In the genomic region with DNA sequence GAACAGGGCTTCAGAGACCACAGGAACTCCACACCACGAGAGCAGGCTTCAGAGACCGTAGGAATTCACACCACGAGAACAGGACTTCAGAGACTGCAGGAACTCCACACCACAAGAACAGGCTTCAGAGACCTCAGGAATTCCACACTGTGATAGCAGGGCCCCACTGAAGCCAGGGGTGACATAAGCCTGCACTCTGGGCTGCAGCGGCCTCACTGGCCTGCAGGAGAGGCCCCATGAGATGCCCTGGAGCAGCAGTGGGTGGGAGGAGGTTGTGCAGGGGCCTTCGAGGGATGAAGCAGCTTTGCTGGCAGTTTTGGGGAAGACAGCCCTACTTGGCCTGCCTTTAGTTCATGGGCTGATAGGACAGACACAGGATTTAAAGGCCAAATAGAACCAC, we compare ENCODE assay signal across 25 cellular contexts.
"Had no signal": no experiment of that assay in that cellular context is flagged by ENCODE, and none has a peak within 500 bp of the region (broad histone marks: within the 10 kb centered on the region; RNA-seq: fewer than 3 reads in every experiment).

No MANE protein-coding gene starts in this region.

- H2AFZ ChIP-seq: parathyroid adenoma had no signal

- H3K4me3 ChIP-seq: heart left ventricle, left lung, lower lobe of right lung, psoas muscle, right lobe of liver, skin epidermis, suprapubic skin, thyroid gland had no signal

- DNase-seq: effector memory CD4-positive, alpha-beta T cell; hippocampal formation; left lung; lower lobe of right lung; midbrain; occipital lobe; psoas muscle; retina; stimulated activated CD4-positive, alpha-beta T cell treated with anti-CD3 and anti-CD28 coated beads, Interleukin-12 subunit alpha, Interleukin-12 subunit beta, amount 100 ng/mL, for 4 hours; stimulated activated CD4-positive, alpha-beta T cell treated with anti-CD3 and anti-CD28 coated beads, Interleukin-2, amount 100 ng/mL, for 48 hours; stimulated activated CD8-positive, alpha-beta memory T cell treated with anti-CD3 and anti-CD28 coated beads, Interleukin-4, amount 100 ng/mL, for 48 hours; stimulated activated naive CD8-positive, alpha-beta T cell treated with anti-CD3 and anti-CD28 coated beads, Interleukin-15, Interleukin-2, amounts not matched to agents 100 U/mL and 50 U/mL, for 24 hours; thyroid gland had no signal

- H3K79me2 ChIP-seq: parathyroid adenoma had no signal

- H3K27ac ChIP-seq: heart left ventricle, left lung, lower lobe of right lung, parathyroid adenoma, psoas muscle, right lobe of liver, skin epidermis, suprapubic skin, thyroid gland had no signal

- FAIRE-seq: endometrium, frontal cortex, islet of Langerhans, urothelium cell line had no signal

- H3K9me3 ChIP-seq: psoas muscle, right lobe of liver, thyroid gland had no signal

- H3K9ac ChIP-seq: parathyroid adenoma had no signal

- ATAC-seq: esophagus mucosa; heart left ventricle; left lung; lower lobe of right lung; natural killer cell treated with Interleukin-12 subunit alpha and Interleukin-12 subunit beta and Interleukin-15 and Interleukin-18, amount 100 ng/mL, for 72 hours; psoas muscle; right lobe of liver; stimulated activated effector memory CD8-positive, alpha-beta T cell treated with anti-CD3 and anti-CD28 coated beads, Interleukin-12 subunit alpha, Interleukin-12 subunit beta, amount 100 ng/mL, for 72 hours; stimulated activated naive CD8-positive, alpha-beta T cell treated with anti-CD3 and anti-CD28 coated beads, Interleukin-15, Interleukin-2, amounts not matched to agents 100 U/mL and 50 U/mL, for 24 hours had no signal

- H3K4me1 ChIP-seq: heart left ventricle, left lung, lower lobe of right lung, parathyroid adenoma, psoas muscle, right lobe of liver, suprapubic skin, thyroid gland had no signal

- H3K36me3 ChIP-seq: heart left ventricle, left lung, lower lobe of right lung, right lobe of liver, suprapubic skin, thyroid gland had no signal

- H3K27me3 ChIP-seq: left lung, right lobe of liver, thyroid gland had no signal
